7 cellular contexts compared by ENCODE assay signal in the genomic region with DNA sequence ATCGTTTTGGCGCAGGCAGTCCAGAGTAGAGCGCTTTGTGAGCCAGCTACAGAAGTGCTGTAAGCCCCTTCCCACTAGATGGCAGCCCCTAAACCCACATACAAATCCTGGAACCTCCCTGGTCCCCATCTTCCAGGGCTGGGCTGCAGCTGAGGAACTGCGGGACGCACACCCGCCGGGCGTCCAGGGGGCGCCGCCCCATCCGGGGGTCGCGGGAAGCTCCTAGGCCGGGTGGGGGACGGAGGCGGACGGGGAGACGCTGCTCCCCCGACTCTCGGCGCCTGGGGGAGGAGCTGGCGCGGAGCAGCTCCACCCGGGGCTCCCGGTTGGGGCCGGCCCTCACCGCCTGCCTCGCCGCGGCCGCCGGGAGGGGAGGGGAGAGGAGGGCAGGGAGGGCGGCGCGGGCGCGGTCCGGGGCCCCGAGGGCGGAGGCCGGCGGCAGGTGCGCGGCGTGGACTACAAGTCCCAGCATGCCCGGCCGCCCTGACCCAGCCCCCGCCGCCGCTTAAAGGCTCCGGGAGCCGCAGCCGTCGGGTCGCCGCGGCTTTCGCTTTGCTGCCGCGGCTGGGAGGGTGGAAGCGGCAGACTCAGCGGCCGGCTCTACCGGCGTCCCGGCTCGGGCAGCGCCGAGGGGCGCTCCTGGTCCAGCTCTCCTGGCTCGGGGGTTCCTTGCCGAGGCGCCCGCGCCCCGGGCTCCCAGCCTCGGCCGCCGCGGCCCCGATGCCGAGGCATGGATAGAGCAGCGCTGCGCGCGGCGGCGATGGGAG. TPM values are rescaled to one million over a fixed set of nuclear protein-coding genes. Genes with fewer than 3 reads are reported as not detected.
DNase-seq lines count a peak whose midpoint lies in the region; ATAC-seq, FAIRE-seq and TF ChIP-seq lines count a peak whose summit lies in the region.

A gene (plus strand): TSS at position 535 of the 767 bp plus-strand sequence. CDS start 196 bp downstream, at position 731.

- CTCF ChIA-PET in activated B cell treated with CpG ODN at 0.5 μM for 24 hours (lab: Charles Lee): interaction anchor here (0.6 to 4.7 kb wide), 18 partner anchors 9 to 221 kb away, joined by 3 to 68 read pairs (median 4); no protein-coding TSS in a partner anchor

- H3K4me1 Mint-ChIP-seq in activated B cell treated with CpG ODN at 0.5 μM for 24 hours: peaks cover 22% of the 10 kb centered on the region

- peak; percentile 74 for FAIRE-seq in GM18507 (lab: Jason Lieb, UNC)

- intact Hi-C loops in activated B cell treated with CpG ODN at 0.5 μM for 24 hours (cut with micrococcal nuclease): loop anchor here (1.0 to 5.0 kb wide), 9 partner anchors 17 to 219 kb away; a partner anchor contains a TSS

- H3K27ac Mint-ChIP-seq in activated B cell treated with CpG ODN at 0.5 μM for 24 hours: peak within 1 kb of the TSS; percentile 78

- POLR2A ChIA-PET in activated B cell treated with CpG ODN at 0.5 μM for 24 hours (lab: Charles Lee): interaction anchor here (0.7 to 5.8 kb wide), 12 partner anchors 11 to 162 kb away, joined by 3 to 61 read pairs (median 5); a partner anchor contains a TSS

- H3K4me3 ChIP-seq in cardiac fibroblast (replicated peaks in 1 of 2; ENCODE audit: low read depth in 2 of 2, low read length in 2 of 2): peak within 1 kb of the TSS; percentile 80 to 84

- peak within 1 kb of the TSS; percentile 92 for H3K4me3 Mint-ChIP-seq in activated B cell treated with CpG ODN at 0.5 μM for 24 hours

- DNase-seq in GM18507 (ENCODE audit: extremely low spot score, insufficient read length, low read depth): peak; percentile 88
- peak; percentile 82 for DNase-seq in NCI-H2171 (lab: John Stamatoyannopoulos, UW)
- DNase-seq in activated B cell treated with CpG ODN at 0.5 μM for 24 hours: peak; percentile 81
- peak; percentile 69 to 82 for DNase-seq in cardiac fibroblast (ENCODE audit: low read depth in 2 of 2)
- DNase-seq in islet precursor cell: peak; percentile 92
- peak; percentile 83 for DNase-seq in stimulated activated CD4-positive, alpha-beta T cell treated with anti-CD3 and anti-CD28 coated beads, Interleukin-12 subunit alpha, Interleukin-12 subunit beta, amount 100 ng/mL, for 4 hours

- TF ChIP-seq CTCF in activated B cell treated with CpG ODN at 0.5 μM for 24 hours (IDR thresholded peaks at IDR 0.05): no peak
- peak; percentile 29 for TF ChIP-seq CTCF in cardiac fibroblast (IDR thresholded peaks at IDR 0.05; ENCODE audit: low read depth, low read length)

- peaks cover 7% of the 10 kb centered on the region for H3K36me3 Mint-ChIP-seq in activated B cell treated with CpG ODN at 0.5 μM for 24 hours (ENCODE audit: low read depth)

- no peaks in the 10 kb centered on the region for H3K27me3 Mint-ChIP-seq in activated B cell treated with CpG ODN at 0.5 μM for 24 hours

- ATAC-seq in HG02938 (IDR thresholded peaks at IDR 0.05; ENCODE audit: unreplicated experiment) (peak; percentile 67), activated B cell treated with CpG ODN at 0.5 μM for 24 hours (ENCODE audit: low read depth) (peak; percentile 94)

- no peaks in the 10 kb centered on the region for H3K9me3 Mint-ChIP-seq in activated B cell treated with CpG ODN at 0.5 μM for 24 hours

RNA-seq across cellular contexts. Expression of the gene that starts here (rescaled TPM):
- 90.1 and 114 TPM in 2 replicates for total RNA-seq in activated B cell treated with CpG ODN at 0.5 μM for 24 hours

Comparison
In these comparisons a context has a peak if more than half of its experiments do, and no peak if none do; other contexts are left out.
1. Peak in every context shown above with its lines: DNase-seq, ATAC-seq and H3K4me3 ChIP-seq.